Comparison of ENCODE assay signal across 21 cellular contexts in genomic region chr17:61555127-61555531, GRCh38. TPM values are rescaled to one million over a fixed set of nuclear protein-coding genes. Genes with fewer than 3 reads are reported as not detected.
"Had no signal": no experiment of that assay in that cellular context is flagged by ENCODE, and none has a peak within 500 bp of the region (broad histone marks: within the 10 kb centered on the region; RNA-seq: fewer than 3 reads in every experiment).

No MANE protein-coding gene starts in this region.

- H3K36me3 Mint-ChIP-seq: activated naive CD4-positive, alpha-beta T cell treated with anti-CD3 and anti-CD28 coated beads, Interleukin-2, amount 50 U/mL, for 24 hours had no signal

- H3K27me3 ChIP-seq: body of pancreas, hepatocyte, upper lobe of left lung had no signal

- H3K4me1 Mint-ChIP-seq: activated naive CD4-positive, alpha-beta T cell treated with anti-CD3 and anti-CD28 coated beads, Interleukin-2, amount 50 U/mL, for 24 hours had no signal

- DNase-seq: activated CD4-positive, alpha-beta T cell treated with anti-CD3 and anti-CD28 coated beads, Interleukin-2, amount 50 U/mL, for 4 hours; activated T-cell treated with anti-CD3 and anti-CD28 coated beads, Interleukin-2, amount 50 U/mL, for 1 hour; amniotic stem cell; body of pancreas; central memory CD4-positive, alpha-beta T cell; cortex of kidney; effector memory CD8-positive, alpha-beta T cell; left ventricle myocardium superior; mesenchymal stem cell; sigmoid colon; stimulated activated CD4-positive, alpha-beta T cell treated with anti-CD3 and anti-CD28 coated beads, Interleukin-12 subunit alpha, Interleukin-12 subunit beta, amount 100 ng/mL, for 4 hours; stimulated activated naive CD4-positive, alpha-beta T cell; upper lobe of left lung had no signal

- H3K4me3 Mint-ChIP-seq: activated naive CD4-positive, alpha-beta T cell treated with anti-CD3 and anti-CD28 coated beads, Interleukin-2, amount 50 U/mL, for 24 hours; effector memory CD8-positive, alpha-beta T cell; nephron had no signal

- H3K4me1 ChIP-seq: body of pancreas, sigmoid colon, suprapubic skin, upper lobe of left lung had no signal

- H2AFZ ChIP-seq: hepatocyte had no signal

- H3K79me2 ChIP-seq: hepatocyte had no signal

- H3K27ac ChIP-seq: body of pancreas, sigmoid colon, suprapubic skin, upper lobe of left lung had no signal

- H3K9me3 ChIP-seq: body of pancreas, sigmoid colon, suprapubic skin, upper lobe of left lung had no signal

- H3K9me3 Mint-ChIP-seq: activated naive CD4-positive, alpha-beta T cell treated with anti-CD3 and anti-CD28 coated beads, Interleukin-2, amount 50 U/mL, for 24 hours; effector memory CD8-positive, alpha-beta T cell; nephron had no signal

- ATAC-seq: activated CD4-positive, CD25-positive, alpha-beta regulatory T cell treated with anti-CD3 and anti-CD28 coated beads, Interleukin-2, amount 50 U/mL, for 24 hours; body of pancreas; effector memory CD8-positive, alpha-beta T cell; left ventricle myocardium superior had no signal

- H3K4me3 ChIP-seq: body of pancreas, hepatocyte, sigmoid colon, suprapubic skin, upper lobe of left lung had no signal

- H3K36me3 ChIP-seq: sigmoid colon, suprapubic skin, upper lobe of left lung had no signal

- H3K27ac Mint-ChIP-seq: activated naive CD4-positive, alpha-beta T cell treated with anti-CD3 and anti-CD28 coated beads, Interleukin-2, amount 50 U/mL, for 24 hours; effector memory CD8-positive, alpha-beta T cell; nephron had no signal

RNA-seq across cellular contexts. Expression of gene NACA2, which starts 35.9 kb away (rescaled TPM):
- total RNA-seq: epithelial cell of proximal tubule, hepatocyte, kidney epithelial cell, left ventricle myocardium superior, omental fat pad, sigmoid colon, suprapubic skin, upper lobe of left lung had no signal
- polyA plus RNA-seq: hepatocyte, sigmoid colon had no signal
